15 cellular contexts compared by ENCODE assay signal in the genomic region with DNA sequence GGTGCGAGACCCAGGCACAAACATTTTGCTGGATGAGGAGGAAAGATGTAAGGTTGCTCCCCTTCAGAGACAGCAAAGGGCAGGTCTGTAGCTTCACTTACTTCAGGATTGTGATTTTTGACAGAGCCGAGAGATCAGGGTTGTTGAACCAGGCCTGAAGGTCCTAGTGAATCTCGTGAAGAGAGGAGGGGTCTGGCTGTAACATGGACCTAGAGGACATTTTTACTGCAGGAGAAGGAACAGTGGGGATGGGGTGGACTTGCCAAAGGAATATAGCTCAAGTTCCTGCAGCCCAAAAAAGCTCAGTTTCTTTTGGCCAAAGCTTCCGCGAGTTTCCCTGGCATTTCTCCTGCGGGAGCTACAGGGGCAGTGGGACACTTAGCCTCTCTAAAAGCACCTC. TPM values are rescaled to one million over a fixed set of nuclear protein-coding genes. Genes with fewer than 3 reads are reported as not detected.
DNase-seq lines count a peak whose midpoint lies in the region; ATAC-seq, FAIRE-seq and TF ChIP-seq lines count a peak whose summit lies in the region.
"Had no signal": no experiment of that assay in that cellular context is flagged by ENCODE, and none has a peak within 500 bp of the region (broad histone marks: within the 10 kb centered on the region; RNA-seq: fewer than 3 reads in every experiment).

No MANE protein-coding gene starts in this region.

- H3K4me3 ChIP-seq in left ventricle myocardium inferior = peak overlapping the region; percentile 85
- H3K4me3 ChIP-seq in fibroblast of the aortic adventitia (ENCODE audit: low read depth, low read length) = peak overlapping the region; percentile 79
- H3K4me3 ChIP-seq in osteoblast (ENCODE audit: insufficient read depth, low read length) = peak overlapping the region; percentile 82
- peak overlapping the region; percentile 57 to 98 for H3K4me3 ChIP-seq in vagina
- H3K4me3 ChIP-seq in BE2C (ENCODE audit: low read depth, low read length) = no peak overlapping the region; the same call in 1 of the 2 replicates
- no peak overlapping the region for H3K4me3 ChIP-seq in small intestine (ENCODE audit: low read depth in 1 of 2, low read length in 2 of 2)
- H3K4me3 ChIP-seq: K562 had no signal

- 74 to 87% (median 77%) methylated on average over 6 of the region's 6 CpGs for WGBS in small intestine, 3 donors

- peaks cover 49% of the 10 kb centered on the region for H3K79me2 ChIP-seq in osteoblast (ENCODE audit: insufficient read depth, low read length)

- H3K27ac ChIP-seq in left ventricle myocardium inferior (replicated peaks) (peak overlapping the region; percentile 96), osteoblast (ENCODE audit: low read depth, low read length) (no peak overlapping the region), vagina (peak overlapping the region; percentile 89), small intestine (ENCODE audit: low read depth in 1 of 2, low read length in 1 of 2) (no peak overlapping the region)

- H3K27me3 ChIP-seq in left ventricle myocardium inferior (ENCODE audit: low read depth) (peaks cover 58% of the 10 kb centered on the region), osteoblast (ENCODE audit: insufficient read depth, low read length) (no peaks in the 10 kb centered on the region), vagina (no peaks in the 10 kb centered on the region), BE2C (no peaks in the 10 kb centered on the region), small intestine (ENCODE audit: control insufficient read depth in 2 of 2, insufficient read depth in 2 of 2, low read length in 2 of 2) (peaks cover 0 to 4% of the 10 kb centered on the region in 2 donors)

- FAIRE-seq in small intestine (lab: Jason Lieb, UNC) = no peak
- FAIRE-seq: K562 had no signal

- DNase-seq in left ventricle myocardium inferior (no peak), left cardiac atrium (no peak), fibroblast of the aortic adventitia (ENCODE audit: low read depth) (no peak), osteoblast (ENCODE audit: insufficient read length, low spot score, missing footprints) (peak; percentile 85), vagina (ENCODE audit: extremely low spot score in 2 of 2) (no peak), BE2C (no peak), small intestine (no peak), SK-N-DZ (ENCODE audit: low spot score) (no peak)
- DNase-seq: ACHN; activated naive CD8-positive, alpha-beta T cell treated with anti-CD3 and anti-CD28 coated beads, Interleukin-2, amount 10 ng/mL, durations not matched to agents 7 days and 5 days; effector memory CD4-positive, alpha-beta T cell; NCI-H1694 treated with DMSO at 0.1 percent for 48 hours; NCI-H774; stimulated activated CD4-positive, alpha-beta T cell treated with anti-CD3 and anti-CD28 coated beads, Interleukin-2, amount 100 ng/mL, for 48 hours had no signal

- no peak for TF ChIP-seq CTCF in left ventricle myocardium inferior (IDR thresholded peaks at IDR 0.05; ENCODE audit: borderline replicate concordance)
- no peak for TF ChIP-seq CTCF in fibroblast of the aortic adventitia (IDR thresholded peaks at IDR 0.05; ENCODE audit: insufficient read depth, low read length)
- TF ChIP-seq CTCF in osteoblast (IDR thresholded peaks at IDR 0.05; ENCODE audit: extremely low read depth, low read depth, low read length) = no peak
- no peak for TF ChIP-seq CTCF in vagina (IDR thresholded peaks at IDR 0.05)
- TF ChIP-seq CTCF in BE2C (IDR thresholded peaks at IDR 0.05; ENCODE audit: low read depth, low read length) = no peak

- H3K36me3 ChIP-seq in left ventricle myocardium inferior = no peaks in the 10 kb centered on the region
- H3K36me3 ChIP-seq in osteoblast (ENCODE audit: insufficient read depth, low read length) = peaks cover 6% of the 10 kb centered on the region
- no peaks in the 10 kb centered on the region for H3K36me3 ChIP-seq in vagina
- peaks cover 6% of the 10 kb centered on the region for H3K36me3 ChIP-seq in BE2C
- H3K36me3 ChIP-seq in small intestine (ENCODE audit: control insufficient read depth in 2 of 2, insufficient read depth in 2 of 2, low read length in 2 of 2) = no peaks in the 10 kb centered on the region

- H3K4me1 ChIP-seq in left ventricle myocardium inferior = peaks cover 25% of the 10 kb centered on the region
- peaks cover 36% of the 10 kb centered on the region for H3K4me1 ChIP-seq in osteoblast (ENCODE audit: insufficient read depth, low read length)
- H3K4me1 ChIP-seq in vagina = peaks cover 40% of the 10 kb centered on the region
- H3K4me1 ChIP-seq in BE2C = no peaks in the 10 kb centered on the region
- H3K4me1 ChIP-seq in small intestine (ENCODE audit: control insufficient read depth in 2 of 2, insufficient read depth in 1 of 2, low read depth in 1 of 2, low read length in 1 of 2) = peaks cover 0 to 5% of the 10 kb centered on the region in 2 donors

- TF ChIP-seq POLR2A in vagina (IDR thresholded peaks at IDR 0.05) = no peak

- ATAC-seq in left cardiac atrium = no peak
- ATAC-seq: K562 had no signal

- H2AFZ ChIP-seq in osteoblast (ENCODE audit: low read length) = peak overlapping the region; percentile 65

- intact Hi-C loops in left ventricle myocardium inferior (cut with micrococcal nuclease) = loop anchor here (10.0 kb wide), 2 partner anchors 173 to 237 kb away; no protein-coding TSS in a partner anchor
- intact Hi-C loops in left cardiac atrium (cut with DNase I) = loop anchor here in 1 of 2 donors (10.0 kb wide), 1 partner anchor 177 kb away; no protein-coding TSS in a partner anchor
- intact Hi-C loops in vagina (cut with DNase I) = loop anchor here (5.0 to 10.0 kb wide), 2 partner anchors 181 to 237 kb away; no protein-coding TSS in a partner anchor

- peak overlapping the region; percentile 76 for H3K4me2 ChIP-seq in osteoblast (ENCODE audit: insufficient read depth, low read length)

- H3K9me3 ChIP-seq in left ventricle myocardium inferior (replicated peaks) (peaks cover 8% of the 10 kb centered on the region), osteoblast (ENCODE audit: low read depth, low read length) (no peaks in the 10 kb centered on the region), vagina (no peaks in the 10 kb centered on the region), BE2C (no peaks in the 10 kb centered on the region), small intestine (ENCODE audit: control insufficient read depth, low read depth) (no peaks in the 10 kb centered on the region)

- H4K20me1 ChIP-seq in osteoblast (ENCODE audit: insufficient read depth, low read length) = peaks cover 5% of the 10 kb centered on the region

RNA-seq across cellular contexts. Expression of gene EGFR, which starts 1.0 kb away (rescaled TPM):
- 6.1 TPM for total RNA-seq in left ventricle myocardium inferior
- total RNA-seq in left cardiac atrium = 10 to 100 TPM; 23.3 to 26.6 TPM
- 48.3 and 147 TPM in 2 replicates for total RNA-seq in fibroblast of the aortic adventitia (ENCODE audit: low replicate concordance)
- total RNA-seq in osteoblast = 104 and 110 TPM in 2 replicates
- total RNA-seq in vagina = 130 TPM
- polyA plus RNA-seq in BE2C (2012; ENCODE audit: insufficient read depth, insufficient read length, low read depth) = 18.5 TPM
- 1 to 10 TPM; 2.2 to 9.3 (median 2.7) TPM for polyA plus RNA-seq in small intestine
- 5.6 and 6.2 TPM in 2 replicates for polyA plus RNA-seq in SK-N-DZ (2014; cell fraction: cytosol; rRNA removed)
- polyA plus RNA-seq in SK-N-DZ (2014; cell fraction: nucleus; rRNA removed) = 5.7 and 7.3 TPM in 2 replicates
- total RNA-seq: activated naive CD8-positive, alpha-beta T cell treated with anti-CD3 and anti-CD28 coated beads, Interleukin-2, amount 10 ng/mL, durations not matched to agents 7 days and 5 days had no signal
- polyA plus RNA-seq: K562 had no signal

Comparison
In these comparisons a context has a peak if more than half of its experiments do, and no peak if none do; other contexts are left out.
1. H3K27ac ChIP-seq: peak in left ventricle myocardium inferior (single experiment) and vagina (single experiment); none in osteoblast (single experiment) and small intestine (0 of 2).
2. H3K4me3 ChIP-seq: peak in left ventricle myocardium inferior (single experiment), fibroblast of the aortic adventitia (single experiment), osteoblast (single experiment) and vagina (2 of 2); none in BE2C (single experiment) and small intestine (0 of 2).